Comparison of ENCODE assay signal across 11 cellular contexts in the genomic region with DNA sequence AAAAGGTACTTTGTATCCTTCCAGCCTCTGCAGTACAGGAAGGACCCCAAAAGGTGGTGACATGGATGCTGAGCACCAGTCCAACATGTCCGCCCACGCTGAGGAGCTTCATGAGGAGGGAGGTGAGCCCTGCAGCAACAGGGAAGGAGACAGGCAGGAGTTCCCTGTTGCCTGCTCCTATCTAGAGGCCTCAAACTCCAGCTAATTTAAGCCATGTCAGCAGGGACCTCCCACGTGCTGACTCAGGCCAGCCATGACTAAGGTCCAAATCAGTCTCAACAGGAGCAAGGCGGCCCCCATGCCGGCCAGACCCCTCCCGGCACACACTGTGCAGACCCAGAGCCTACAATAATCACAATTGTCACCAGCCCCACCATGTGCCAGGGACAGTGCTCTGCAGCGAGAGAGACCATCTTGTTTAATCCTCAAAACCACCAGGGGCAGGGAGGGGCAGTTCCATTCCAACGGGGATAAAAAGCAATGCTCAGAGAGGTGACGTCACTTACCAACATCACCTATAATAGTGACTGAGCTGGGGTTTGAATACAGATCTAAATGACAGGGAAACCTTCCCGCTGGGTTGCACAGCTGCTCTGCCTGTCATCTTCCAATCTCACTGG. TPM values are rescaled to one million over a fixed set of nuclear protein-coding genes. Genes with fewer than 3 reads are reported as not detected.
A peak's percentile ranks its signal among the peaks of the same experiment; 100 is the strongest.
DNase-seq lines count a peak whose midpoint lies in the region; ATAC-seq and TF ChIP-seq lines count a peak whose summit lies in the region.
"Had no signal": no experiment of that assay in that cellular context is flagged by ENCODE, and none has a peak within 500 bp of the region (broad histone marks: within the 10 kb centered on the region; RNA-seq: fewer than 3 reads in every experiment).

No MANE protein-coding gene starts in this region.

- H3K27ac ChIP-seq in SJSA1 (peak overlapping the region; percentile 87), smooth muscle cell (ENCODE audit: low read depth) (peak overlapping the region; percentile 91)
- H3K27ac ChIP-seq: 22Rv1 had no signal

- H3K4me3 ChIP-seq in SJSA1 (no peak overlapping the region), fibroblast of pulmonary artery (replicated peaks; ENCODE audit: low read depth, low read length) (no peak overlapping the region), smooth muscle cell (no peak overlapping the region)

- in situ Hi-C loops in GM13977 (cut with MboI; ENCODE audit: low pct_unique_long_range_greater_than_20kb, low sequenced_read_pairs, unreplicated experiment), result no loop called here

- no peak for ATAC-seq in HG02970 (IDR thresholded peaks at IDR 0.05; ENCODE audit: low FRiP score, unreplicated experiment)

- no peaks in the 10 kb centered on the region for H4K20me1 ChIP-seq in smooth muscle cell (ENCODE audit: low read depth)

- H3K79me2 ChIP-seq in smooth muscle cell (ENCODE audit: low read depth), result no peaks in the 10 kb centered on the region

- DNase-seq in NCI-H2107 treated with DMSO at 0.1 percent for 48 hours (lab: John Stamatoyannopoulos, UW; ENCODE audit: unreplicated experiment), result peak; percentile 12
- no peak for DNase-seq in NCI-H2107 (lab: John Stamatoyannopoulos, UW)
- peak; percentile 88 for DNase-seq in SJSA1 (ENCODE audit: low read depth in 1 of 2, low spot score in 2 of 2)
- peak; percentile 59 for DNase-seq in fibroblast of pulmonary artery (ENCODE audit: low read depth)
- DNase-seq in smooth muscle cell (lab: John Stamatoyannopoulos, UW; ENCODE audit: unreplicated experiment), result peak; percentile 16
- no peak for DNase-seq in GM13977 (ENCODE audit: low spot score)
- DNase-seq in DMS153 treated with DMSO at 0.1 percent for 48 hours (lab: John Stamatoyannopoulos, UW; ENCODE audit: unreplicated experiment), result no peak
- DNase-seq: kidney, NCI-H1930 had no signal

- TF ChIP-seq CTCF in fibroblast of pulmonary artery (IDR thresholded peaks at IDR 0.05; ENCODE audit: low read length, missing control alignments), result no peak
- no peak for TF ChIP-seq CTCF in smooth muscle cell (IDR thresholded peaks at IDR 0.05; ENCODE audit: borderline replicate concordance, insufficient read depth, poor library complexity, severe bottlenecking)
- TF ChIP-seq CTCF in GM13977 (IDR thresholded peaks at IDR 0.05; ENCODE audit: extremely low read depth, insufficient read depth, missing control alignments), result no peak

- peaks cover 37% of the 10 kb centered on the region for H3K4me1 ChIP-seq in SJSA1 (replicated peaks)
- peaks cover 10% of the 10 kb centered on the region for H3K4me1 ChIP-seq in smooth muscle cell (ENCODE audit: low read depth)

- peaks cover 12% of the 10 kb centered on the region for H3F3A ChIP-seq in smooth muscle cell (ENCODE audit: low read depth)

- H3K9me3 ChIP-seq in SJSA1 (replicated peaks) (no peaks in the 10 kb centered on the region; the same call in 1 of the 2 replicates), smooth muscle cell (replicated peaks; ENCODE audit: low read depth) (no peaks in the 10 kb centered on the region)

- peak overlapping the region; percentile 25 for H2AFZ ChIP-seq in smooth muscle cell (ENCODE audit: low read depth)

- WGBS in smooth muscle cell (ENCODE audit: low lambda C conversion rate), result 38% methylated on average over 10 of the region's 10 CpGs

- peak overlapping the region; percentile 72 for H3K4me2 ChIP-seq in smooth muscle cell

- H3K27me3 ChIP-seq in SJSA1 (replicated peaks) (no peaks in the 10 kb centered on the region), smooth muscle cell (ENCODE audit: low read depth) (no peaks in the 10 kb centered on the region)

- H3K36me3 ChIP-seq in SJSA1 (no peaks in the 10 kb centered on the region), smooth muscle cell (ENCODE audit: low read depth) (no peaks in the 10 kb centered on the region)

- peak overlapping the region; percentile 53 for H3K9ac ChIP-seq in smooth muscle cell (ENCODE audit: low read depth)

RNA-seq across cellular contexts. Expression of a gene that starts 54.5 kb away (rescaled TPM):
- 14.9 and 15.5 TPM in 2 replicates for total RNA-seq in SJSA1 (2014; rRNA removed; shearing (Covaris generic))
- 3.2 and 5.8 TPM in 2 replicates for total RNA-seq in smooth muscle cell
- 6.8 and 10.4 TPM in 2 replicates for polyA plus RNA-seq in smooth muscle cell

Comparison
In these comparisons a context has a peak if more than half of its experiments do, and no peak if none do; other contexts are left out.
1. DNase-seq: peak in NCI-H2107 treated with DMSO at 0.1 percent for 48 hours (single experiment), SJSA1 (2 of 2), fibroblast of pulmonary artery (single experiment) and smooth muscle cell (single experiment); none in NCI-H2107 (single experiment), GM13977 (single experiment) and DMS153 treated with DMSO at 0.1 percent for 48 hours (single experiment).